In the genomic region with DNA sequence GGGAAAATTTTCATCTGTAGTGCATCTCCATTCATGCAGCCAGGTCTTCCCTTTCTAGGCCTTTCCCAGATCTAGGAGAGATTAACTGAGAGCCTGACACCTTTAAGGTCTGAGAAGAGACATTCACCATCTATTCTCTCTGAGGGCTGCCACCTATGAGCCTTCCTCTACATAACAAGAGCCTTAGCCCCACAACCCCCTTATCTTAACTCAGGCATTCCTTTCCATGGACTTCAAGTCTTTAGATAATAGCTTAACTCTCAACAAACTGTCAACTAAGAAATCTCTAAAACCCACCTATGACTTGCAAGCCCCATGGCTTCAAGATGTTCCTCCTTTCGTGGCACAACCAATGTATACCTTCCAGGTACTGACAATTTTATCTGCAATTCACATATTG, we compare ENCODE assay signal across 21 cellular contexts.
DNase-seq lines count a peak whose midpoint lies in the region; ATAC-seq, FAIRE-seq and TF ChIP-seq lines count a peak whose summit lies in the region.
"Had no signal": no experiment of that assay in that cellular context is flagged by ENCODE, and none has a peak within 500 bp of the region (broad histone marks: within the 10 kb centered on the region; RNA-seq: fewer than 3 reads in every experiment).

No MANE protein-coding gene starts in this region.

- H3K4me1 Mint-ChIP-seq in astrocyte (ENCODE audit: low read depth, unreplicated experiment): peaks cover 13% of the 10 kb centered on the region

- H4K20me1 ChIP-seq in astrocyte (ENCODE audit: insufficient read depth, low read length): no peaks in the 10 kb centered on the region

- no peak for TF ChIP-seq POLR2A in esophagus squamous epithelium (IDR thresholded peaks at IDR 0.05)

- intact Hi-C loops in esophagus squamous epithelium (cut with DNase I): no loop called here

- no peak overlapping the region for H3K4me3 Mint-ChIP-seq in astrocyte (ENCODE audit: unreplicated experiment)
- H3K4me3 Mint-ChIP-seq: CD4-positive, alpha-beta T cell; HFFc6 had no signal

- H3K36me3 ChIP-seq in HUES6 (ENCODE audit: control insufficient read depth, insufficient read depth, low read length) (no peaks in the 10 kb centered on the region), astrocyte (ENCODE audit: insufficient read depth, low read length) (no peaks in the 10 kb centered on the region), iPS-18a (ENCODE audit: control insufficient read depth, low read depth, low read length) (no peaks in the 10 kb centered on the region), esophagus squamous epithelium (no peaks in the 10 kb centered on the region)

- WGBS in esophagus squamous epithelium, 2 donors: 50 to 53% methylated on average over 1 of the region's 1 CpG

- H3K9me3 Mint-ChIP-seq in astrocyte (ENCODE audit: unreplicated experiment): peaks cover 4% of the 10 kb centered on the region

- H3K4me2 ChIP-seq in astrocyte (ENCODE audit: low read length): no peak overlapping the region

- peak overlapping the region; percentile 38 for H3K4me3 ChIP-seq in HUES6 (ENCODE audit: low read depth, low read length)
- no peak overlapping the region for H3K4me3 ChIP-seq in astrocyte (ENCODE audit: insufficient read depth, low read depth, low read length)
- peak overlapping the region; percentile 1 for H3K4me3 ChIP-seq in iPS-18a (ENCODE audit: low read length)
- no peak overlapping the region for H3K4me3 ChIP-seq in esophagus squamous epithelium
- H3K4me3 ChIP-seq: K562 had no signal

- ATAC-seq in HG02852 (IDR thresholded peaks at IDR 0.05; ENCODE audit: unreplicated experiment): no peak
- no peak for ATAC-seq in GM19455 (IDR thresholded peaks at IDR 0.05; ENCODE audit: unreplicated experiment)
- ATAC-seq in HG03139 (IDR thresholded peaks at IDR 0.05; ENCODE audit: unreplicated experiment): no peak
- ATAC-seq: HCT116, K562 had no signal

- DNase-seq in astrocyte (ENCODE audit: low read depth) (no peak), esophagus squamous epithelium (lab: John Stamatoyannopoulos, UW) (no peak)
- DNase-seq: AML-193; CD4-positive, alpha-beta T cell; DMS153; DMS79; GDM1; HFFc6; IMR-90 had no signal

- peaks cover 9% of the 10 kb centered on the region for H3K36me3 Mint-ChIP-seq in astrocyte (ENCODE audit: low read depth, unreplicated experiment)

- H3K4me1 ChIP-seq in HUES6 (ENCODE audit: control insufficient read depth, insufficient read depth, low read length): peaks cover 18% of the 10 kb centered on the region
- H3K4me1 ChIP-seq in astrocyte (ENCODE audit: insufficient read depth, low read length): no peaks in the 10 kb centered on the region
- H3K4me1 ChIP-seq in iPS-18a (ENCODE audit: control insufficient read depth, low read depth, low read length): peaks cover 27% of the 10 kb centered on the region
- no peaks in the 10 kb centered on the region for H3K4me1 ChIP-seq in esophagus squamous epithelium

- H3K9me3 ChIP-seq in HUES6 (ENCODE audit: control insufficient read depth, insufficient read depth, low read depth, low read length): peaks cover 2% of the 10 kb centered on the region
- H3K9me3 ChIP-seq in astrocyte (ENCODE audit: insufficient read depth, low read depth, low read length): peaks cover 8% of the 10 kb centered on the region
- no peaks in the 10 kb centered on the region for H3K9me3 ChIP-seq in iPS-18a (ENCODE audit: control insufficient read depth, low read depth, low read length)
- H3K9me3 ChIP-seq in esophagus squamous epithelium: peaks cover 0 to 8% (median 0%) of the 10 kb centered on the region in 3 donors

- H3K27me3 ChIP-seq in HUES6 (ENCODE audit: control insufficient read depth, insufficient read depth, low read length): no peaks in the 10 kb centered on the region
- H3K27me3 ChIP-seq in astrocyte (ENCODE audit: insufficient read depth, low read length): no peaks in the 10 kb centered on the region
- H3K27me3 ChIP-seq in iPS-18a (ENCODE audit: control insufficient read depth, insufficient read depth, low read length): no peaks in the 10 kb centered on the region
- no peaks in the 10 kb centered on the region for H3K27me3 ChIP-seq in esophagus squamous epithelium

- TF ChIP-seq CTCF in astrocyte (IDR thresholded peaks at IDR 0.05; ENCODE audit: insufficient read depth, low read depth, low read length) (no peak), esophagus squamous epithelium (IDR thresholded peaks at IDR 0.05) (no peak)

- FAIRE-seq in astrocyte (lab: Jason Lieb, UNC): no peak
- FAIRE-seq: A204.1, GM12892, GM18507, H54, K562 had no signal

- H3K27me3 Mint-ChIP-seq in astrocyte (ENCODE audit: low read depth, unreplicated experiment): peaks cover 2% of the 10 kb centered on the region
- H3K27me3 Mint-ChIP-seq: CD4-positive, alpha-beta T cell had no signal

- H2AFZ ChIP-seq in astrocyte (ENCODE audit: low read depth, low read length): no peak overlapping the region

- no peaks in the 10 kb centered on the region for H3K79me2 ChIP-seq in astrocyte (ENCODE audit: insufficient read depth, low read length)

- H3K27ac ChIP-seq in HUES6 (ENCODE audit: low read depth, low read length): 0 out of 2 replicates have a peak overlapping the region, but pooled peaks have one; percentile 67
- H3K27ac ChIP-seq in astrocyte (ENCODE audit: low read depth, low read length): no peak overlapping the region
- peak overlapping the region; percentile 9 for H3K27ac ChIP-seq in iPS-18a (ENCODE audit: low read length)
- H3K27ac ChIP-seq in esophagus squamous epithelium: no peak overlapping the region
- H3K27ac ChIP-seq: C4-2B had no signal

- H3K27ac Mint-ChIP-seq in astrocyte (ENCODE audit: unreplicated experiment): peak overlapping the region; percentile 20
- H3K27ac Mint-ChIP-seq: CD4-positive, alpha-beta T cell; HFFc6 had no signal

- H3K9ac ChIP-seq in HUES6 (ENCODE audit: low read length) (no peak overlapping the region), astrocyte (ENCODE audit: low read length) (no peak overlapping the region), iPS-18a (ENCODE audit: low read length) (no peak overlapping the region)

Comparison
In these comparisons a context has a peak if more than half of its experiments do, and no peak if none do; other contexts are left out.
1. H3K27ac ChIP-seq: peak in HUES6 (single experiment) and iPS-18a (single experiment); none in astrocyte (single experiment) and esophagus squamous epithelium (0 of 4).
2. H3K4me3 ChIP-seq: peak in HUES6 (single experiment) and iPS-18a (single experiment); none in astrocyte (single experiment) and esophagus squamous epithelium (0 of 4).